Comparison of ENCODE assay signal across 33 cellular contexts in the genomic region with DNA sequence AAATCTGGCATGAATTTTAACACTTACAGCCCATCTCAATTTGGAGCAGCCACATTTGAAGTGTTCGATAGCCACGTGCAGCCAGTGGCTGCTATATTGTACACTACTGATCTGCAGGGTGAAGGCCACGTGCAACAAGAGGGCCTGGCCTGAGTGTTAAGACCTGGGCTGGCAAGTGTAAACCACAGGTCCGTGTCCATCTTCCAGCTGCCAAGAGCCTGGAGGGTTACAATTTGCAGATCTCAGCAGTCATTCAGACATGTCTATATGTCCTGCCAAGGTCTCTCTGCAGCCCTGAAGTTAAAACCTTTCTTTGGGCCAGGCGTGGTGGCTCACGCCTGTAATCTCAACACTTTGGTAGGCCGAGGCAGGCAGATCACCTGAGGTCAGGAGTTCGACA. TPM values are rescaled to one million over a fixed set of nuclear protein-coding genes. Genes with fewer than 3 reads are reported as not detected.
"Had no signal": no experiment of that assay in that cellular context is flagged by ENCODE, and none has a peak within 500 bp of the region (broad histone marks: within the 10 kb centered on the region; RNA-seq: fewer than 3 reads in every experiment).

No MANE protein-coding gene starts in this region.

- H3K27me3 ChIP-seq: brain microvascular endothelial cell, colonic mucosa, esophagus squamous epithelium had no signal

- H3K27ac Mint-ChIP-seq: activated CD4-positive, alpha-beta memory T cell treated with anti-CD3 and anti-CD28 coated beads for 36 hours; activated CD4-positive, alpha-beta T cell treated with anti-CD3 and anti-CD28 coated beads for 36 hours; activated CD4-positive, alpha-beta T cell treated with anti-CD3 and anti-CD28 coated beads, Interleukin-2, amount 10 ng/mL, durations not matched to agents 24 days and 14 days; activated CD8-positive, alpha-beta memory T cell treated with anti-CD3 and anti-CD28 coated beads, Interleukin-2, amount 10 ng/mL, durations not matched to agents 7 days and 5 days; activated CD8-positive, alpha-beta T cell treated with anti-CD3 and anti-CD28 coated beads, Interleukin-2, amount 10 ng/mL, durations not matched to agents 7 days and 5 days; activated naive CD8-positive, alpha-beta T cell; activated T-helper 1 cell treated with anti-CD3 and anti-CD28 coated beads, Interleukin-12 subunit alpha, Interleukin-12 subunit beta, Interleukin-2, Interleukin-4 antibody, amounts not matched to agents 30 ng/mL and 10 ng/mL and 1 ng/mL, durations not matched to agents 14 hours and 24 hours and 36 hours; activated T-helper 2 cell treated with anti-CD3 and anti-CD28 coated beads, Interferon-gamma antibody, Interleukin-2, Interleukin-4, amounts not matched to agents 10 μg/mL and 5 μg/mL and 100 μg/mL, durations not matched to agents 14 hours and 24 hours and 36 hours; T-helper 17 cell; T-helper 2 cell treated with Interferon-gamma antibody and Interleukin-4, amounts not matched to agents 5 μg/mL and 100 μg/mL, for 36 hours had no signal

- H3K4me3 Mint-ChIP-seq: activated CD4-positive, alpha-beta memory T cell treated with anti-CD3 and anti-CD28 coated beads for 36 hours; activated CD4-positive, alpha-beta T cell treated with anti-CD3 and anti-CD28 coated beads for 36 hours; activated CD4-positive, alpha-beta T cell treated with anti-CD3 and anti-CD28 coated beads, Interleukin-2, amount 10 ng/mL, durations not matched to agents 24 days and 14 days; activated CD8-positive, alpha-beta memory T cell treated with anti-CD3 and anti-CD28 coated beads, Interleukin-2, amount 10 ng/mL, durations not matched to agents 7 days and 5 days; activated CD8-positive, alpha-beta T cell treated with anti-CD3 and anti-CD28 coated beads, Interleukin-2, amount 10 ng/mL, durations not matched to agents 7 days and 5 days; activated naive CD8-positive, alpha-beta T cell; activated T-helper 1 cell treated with anti-CD3 and anti-CD28 coated beads, Interleukin-12 subunit alpha, Interleukin-12 subunit beta, Interleukin-2, Interleukin-4 antibody, amounts not matched to agents 30 ng/mL and 10 ng/mL and 1 ng/mL, durations not matched to agents 14 hours and 24 hours and 36 hours; T-helper 17 cell; T-helper 2 cell treated with Interferon-gamma antibody and Interleukin-4, amounts not matched to agents 5 μg/mL and 100 μg/mL, for 36 hours had no signal

- H3K9me3 ChIP-seq: colonic mucosa, esophagus squamous epithelium had no signal

- H3K27ac ChIP-seq: brain microvascular endothelial cell, colonic mucosa, epithelial cell of prostate, esophagus squamous epithelium had no signal

- FAIRE-seq: astrocyte, bronchial epithelial cell, endometrium, endothelial cell of umbilical vein had no signal

- DNase-seq: activated CD4-positive, alpha-beta memory T cell treated with anti-CD3 and anti-CD28 coated beads for 36 hours; activated CD4-positive, alpha-beta T cell treated with anti-CD3 and anti-CD28 coated beads for 36 hours; activated CD4-positive, alpha-beta T cell treated with anti-CD3 and anti-CD28 coated beads, Interleukin-2, amount 10 ng/mL, durations not matched to agents 24 days and 14 days; activated CD4-positive, CD25-positive, alpha-beta regulatory T cell; activated CD4-positive, CD25-positive, alpha-beta regulatory T cell treated with anti-CD3 and anti-CD28 coated beads, Interleukin-2, amount 50 U/mL, for 72 hours; activated CD8-positive, alpha-beta memory T cell treated with anti-CD3 and anti-CD28 coated beads, Interleukin-2, amount 10 ng/mL, durations not matched to agents 7 days and 5 days; activated CD8-positive, alpha-beta memory T cell treated with anti-CD3 and anti-CD28 coated beads, Interleukin-2, amount 50 U/mL, for 4 hours; activated CD8-positive, alpha-beta T cell treated with anti-CD3 and anti-CD28 coated beads, Interleukin-2, amount 10 ng/mL, durations not matched to agents 7 days and 5 days; activated gamma-delta T cell treated with Interleukin-2 at 50 U/mL for 16 hours; activated naive CD4-positive, alpha-beta T cell treated with anti-CD3 and anti-CD28 coated beads, Interleukin-2, amount 50 U/mL, for 16 hours; activated naive CD4-positive, alpha-beta T cell treated with Interleukin-2 at 50 U/mL for 16 hours; activated T-cell treated with anti-CD3 and anti-CD28 coated beads, Interleukin-2, amount 50 U/mL, for 1 hour; activated T-cell treated with anti-CD3 and anti-CD28 coated beads, Interleukin-2, amount 50 U/mL, for 48 hours; amniotic stem cell; anterior cingulate cortex; brain microvascular endothelial cell; caudate nucleus; colonic mucosa; effector CD8-positive, alpha-beta T cell; esophagus squamous epithelium; foreskin melanocyte; head of caudate nucleus; T-helper 1 cell; T-helper 17 cell had no signal

- H3K4me1 Mint-ChIP-seq: activated CD4-positive, alpha-beta T cell treated with anti-CD3 and anti-CD28 coated beads for 36 hours; activated CD4-positive, alpha-beta T cell treated with anti-CD3 and anti-CD28 coated beads, Interleukin-2, amount 10 ng/mL, durations not matched to agents 24 days and 14 days; activated CD8-positive, alpha-beta memory T cell treated with anti-CD3 and anti-CD28 coated beads, Interleukin-2, amount 10 ng/mL, durations not matched to agents 7 days and 5 days; T-helper 17 cell had no signal

- H3K9me3 Mint-ChIP-seq: activated CD4-positive, alpha-beta memory T cell treated with anti-CD3 and anti-CD28 coated beads for 36 hours; activated CD4-positive, alpha-beta T cell treated with anti-CD3 and anti-CD28 coated beads, Interleukin-2, amount 10 ng/mL, durations not matched to agents 24 days and 14 days; activated T-helper 1 cell treated with anti-CD3 and anti-CD28 coated beads, Interleukin-12 subunit alpha, Interleukin-12 subunit beta, Interleukin-2, Interleukin-4 antibody, amounts not matched to agents 30 ng/mL and 10 ng/mL and 1 ng/mL, durations not matched to agents 14 hours and 24 hours and 36 hours; activated T-helper 2 cell treated with anti-CD3 and anti-CD28 coated beads, Interferon-gamma antibody, Interleukin-2, Interleukin-4, amounts not matched to agents 10 μg/mL and 5 μg/mL and 100 μg/mL, durations not matched to agents 14 hours and 24 hours and 36 hours; T-helper 2 cell treated with Interferon-gamma antibody and Interleukin-4, amounts not matched to agents 5 μg/mL and 100 μg/mL, for 36 hours had no signal

- H3K36me3 Mint-ChIP-seq: activated CD4-positive, alpha-beta memory T cell treated with anti-CD3 and anti-CD28 coated beads for 36 hours; activated CD8-positive, alpha-beta memory T cell treated with anti-CD3 and anti-CD28 coated beads, Interleukin-2, amount 10 ng/mL, durations not matched to agents 7 days and 5 days; activated naive CD8-positive, alpha-beta T cell had no signal

- ATAC-seq: activated CD4-positive, alpha-beta T cell treated with anti-CD3 and anti-CD28 coated beads for 36 hours; activated CD8-positive, alpha-beta memory T cell treated with anti-CD3 and anti-CD28 coated beads, Interleukin-2, amount 10 ng/mL, durations not matched to agents 7 days and 5 days; activated CD8-positive, alpha-beta T cell treated with anti-CD3 and anti-CD28 coated beads, Interleukin-2, amount 10 ng/mL, durations not matched to agents 7 days and 5 days; T-helper 17 cell had no signal

- H3K4me1 ChIP-seq: colonic mucosa, esophagus squamous epithelium had no signal

- H3K4me3 ChIP-seq: colonic mucosa, esophagus squamous epithelium had no signal

- H3K27me3 Mint-ChIP-seq: activated CD4-positive, alpha-beta memory T cell treated with anti-CD3 and anti-CD28 coated beads for 36 hours; activated CD4-positive, alpha-beta T cell treated with anti-CD3 and anti-CD28 coated beads for 36 hours; activated CD4-positive, alpha-beta T cell treated with anti-CD3 and anti-CD28 coated beads, Interleukin-2, amount 10 ng/mL, durations not matched to agents 24 days and 14 days; activated CD8-positive, alpha-beta memory T cell treated with anti-CD3 and anti-CD28 coated beads, Interleukin-2, amount 10 ng/mL, durations not matched to agents 7 days and 5 days; activated naive CD8-positive, alpha-beta T cell had no signal

- H3K36me3 ChIP-seq: brain microvascular endothelial cell, colonic mucosa, esophagus squamous epithelium had no signal

RNA-seq across cellular contexts. Expression of gene SGK2, which starts 14.1 kb away (rescaled TPM):
- total RNA-seq: activated T-helper 1 cell treated with anti-CD3 and anti-CD28 coated beads, Interleukin-12 subunit alpha, Interleukin-12 subunit beta, Interleukin-2, Interleukin-4 antibody, amounts not matched to agents 30 ng/mL and 10 ng/mL and 1 ng/mL, durations not matched to agents 14 hours and 24 hours and 36 hours had no signal
